18 cellular contexts compared by ENCODE assay signal in the genomic region with DNA sequence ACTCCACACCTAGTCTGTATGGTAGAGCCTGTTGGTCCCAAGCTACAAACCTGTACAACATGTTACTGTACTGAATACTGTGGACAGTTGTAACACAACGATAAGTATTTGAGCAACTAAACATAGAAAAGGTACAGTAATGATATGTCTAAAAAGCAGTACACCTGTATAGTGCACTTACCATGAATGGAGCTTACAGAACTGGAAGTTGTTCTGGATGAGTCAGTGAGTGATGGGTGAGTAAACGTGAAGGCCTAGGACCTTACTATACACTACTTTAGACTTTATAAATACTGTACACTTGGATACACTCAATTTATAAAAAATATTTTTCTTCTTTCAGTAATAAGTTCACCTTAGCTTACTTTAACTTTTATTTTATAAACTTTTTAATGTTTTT.
DNase-seq lines count a peak whose midpoint lies in the region; ATAC-seq lines count a peak whose summit lies in the region.
"Had no signal": no experiment of that assay in that cellular context is flagged by ENCODE, and none has a peak within 500 bp of the region (broad histone marks: within the 10 kb centered on the region; RNA-seq: fewer than 3 reads in every experiment).

No MANE protein-coding gene starts in this region.

- no peaks in the 10 kb centered on the region for H4K20me1 ChIP-seq in Karpas-422 (ENCODE audit: insufficient read depth, low read depth, low read length)

- peak overlapping the region; percentile 55 for H2AFZ ChIP-seq in Karpas-422 (ENCODE audit: low read length)

- DNase-seq in Karpas-422 (peak; percentile 54), right cardiac atrium (no peak), NCI-H1930 (lab: John Stamatoyannopoulos, UW) (no peak), SW480 (ENCODE audit: low spot score) (no peak)
- DNase-seq: activated CD4-positive, alpha-beta T cell treated with anti-CD3 and anti-CD28 coated beads for 4 hours; activated naive CD8-positive, alpha-beta T cell treated with anti-CD3 and anti-CD28 coated beads for 36 hours; activated T-cell treated with anti-CD3 and anti-CD28 coated beads, Interleukin-2, amount 50 U/mL, for 1 hour; GF-D8; NCI-H146; NCI-H69; RPMI8226 had no signal

- H3K9me3 ChIP-seq in Karpas-422 (ENCODE audit: low read length), result no peaks in the 10 kb centered on the region
- H3K9me3 ChIP-seq in right cardiac atrium (ENCODE audit: control insufficient read depth, low read length), result no peaks in the 10 kb centered on the region
- H3K9me3 ChIP-seq: suprapubic skin had no signal

- peaks cover 26% of the 10 kb centered on the region for H3K79me2 ChIP-seq in Karpas-422 (ENCODE audit: low read length)

- 88% methylated on average over 2 of the region's 2 CpGs for WGBS in right cardiac atrium

- H3K4me1 ChIP-seq in Karpas-422 (ENCODE audit: low read length), result peaks cover 76% of the 10 kb centered on the region
- no peaks in the 10 kb centered on the region for H3K4me1 ChIP-seq in right cardiac atrium (ENCODE audit: control insufficient read depth, insufficient read depth, low read length)
- H3K4me1 ChIP-seq: suprapubic skin had no signal

- peak overlapping the region; percentile 76 for H3K4me2 ChIP-seq in Karpas-422 (ENCODE audit: low read depth, low read length, poor library complexity, severe bottlenecking)
- H3K4me2 ChIP-seq: KMS-11 had no signal

- ATAC-seq in GM18519 (IDR thresholded peaks at IDR 0.05; ENCODE audit: low FRiP score, unreplicated experiment) (peak; percentile 17), GM21423 (IDR thresholded peaks at IDR 0.05; ENCODE audit: unreplicated experiment) (peak; percentile 14), HG02885 (IDR thresholded peaks at IDR 0.05; ENCODE audit: poor library complexity, unreplicated experiment) (peak; percentile 29), right cardiac atrium (no peak), HG03097 (IDR thresholded peaks at IDR 0.05; ENCODE audit: low FRiP score, unreplicated experiment) (no peak)
- ATAC-seq: left lobe of liver had no signal

- peak overlapping the region; percentile 89 for H3K27ac ChIP-seq in Karpas-422 (ENCODE audit: low read length)
- no peak overlapping the region for H3K27ac ChIP-seq in right cardiac atrium (ENCODE audit: low read length)
- H3K27ac ChIP-seq: KMS-11, suprapubic skin had no signal

- H3K4me3 ChIP-seq in Karpas-422 (ENCODE audit: low read length) (peak overlapping the region; percentile 47), right cardiac atrium (ENCODE audit: low read length) (no peak overlapping the region)
- H3K4me3 ChIP-seq: suprapubic skin had no signal

- no peaks in the 10 kb centered on the region for H3K9me2 ChIP-seq in Karpas-422 (replicated peaks; ENCODE audit: insufficient read depth, low read length)

- H3K9ac ChIP-seq in Karpas-422 (ENCODE audit: low read length), result peak overlapping the region; percentile 42
- H3K9ac ChIP-seq: KMS-11 had no signal

- no peaks in the 10 kb centered on the region for H3K36me3 ChIP-seq in Karpas-422 (ENCODE audit: insufficient read depth, low read length)
- H3K36me3 ChIP-seq: suprapubic skin had no signal

- no peaks in the 10 kb centered on the region for H3K27me3 ChIP-seq in Karpas-422 (ENCODE audit: low read length)
- no peaks in the 10 kb centered on the region for H3K27me3 ChIP-seq in right cardiac atrium (ENCODE audit: control insufficient read depth, insufficient read depth)
- H3K27me3 ChIP-seq: suprapubic skin had no signal

- intact Hi-C loops in right cardiac atrium (cut with DNase I), result no loop called here

Comparison
In these comparisons a context has a peak if more than half of its experiments do, and no peak if none do; other contexts are left out.
1. ATAC-seq: peak in GM18519 (single experiment), GM21423 (single experiment) and HG02885 (single experiment); none in right cardiac atrium (0 of 2) and HG03097 (single experiment).